Comparison of ENCODE assay signal across 9 cellular contexts in the genomic region with DNA sequence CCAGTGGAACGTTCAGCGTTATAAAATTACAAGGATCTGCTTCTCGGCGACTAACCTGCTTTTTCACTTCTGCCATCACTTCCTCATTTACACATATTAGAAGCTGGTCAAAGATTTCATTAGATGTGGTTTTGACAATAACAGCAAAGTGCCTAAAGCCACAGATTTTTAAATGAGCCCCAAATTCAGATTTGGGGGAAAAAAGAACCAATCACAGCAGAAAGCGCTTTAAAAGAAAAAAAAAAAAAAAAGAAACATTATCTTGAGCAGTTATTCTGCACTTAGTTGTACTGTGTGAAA.
DNase-seq lines count a peak whose midpoint lies in the region; ATAC-seq and TF ChIP-seq lines count a peak whose summit lies in the region.
"Had no signal": no experiment of that assay in that cellular context is flagged by ENCODE, and none has a peak within 500 bp of the region (broad histone marks: within the 10 kb centered on the region; RNA-seq: fewer than 3 reads in every experiment).

No MANE protein-coding gene starts in this region.

- H3K9ac ChIP-seq in Karpas-422 (ENCODE audit: low read length): peak overlapping the region; percentile 71

- TF ChIP-seq POLR2A in gastroesophageal sphincter (IDR thresholded peaks at IDR 0.05): no peak

- DNase-seq in left ventricle myocardium inferior (no peak), Right ventricle myocardium superior (no peak), Karpas-422 (peak; percentile 86), upper lobe of right lung (no peak), posterior cingulate gyrus (no peak), iPS-NIHi11 (ENCODE audit: low spot score) (no peak)
- DNase-seq in stimulated activated CD4-positive, alpha-beta T cell treated with anti-CD3 and anti-CD28 coated beads, Interleukin-4, amount 100 ng/mL, for 1 hour: no peak
- DNase-seq: CD4-positive, alpha-beta memory T cell had no signal

- H3K4me1 ChIP-seq in left ventricle myocardium inferior (peaks cover 58% of the 10 kb centered on the region), Karpas-422 (ENCODE audit: low read length) (peaks cover 100% of the 10 kb centered on the region), gastroesophageal sphincter (peaks cover 0 to 34% (median 4%) of the 10 kb centered on the region in 3 donors), upper lobe of right lung (peaks cover 24% of the 10 kb centered on the region)

- WGBS in gastroesophageal sphincter (ENCODE audit: low coverage in 1 of 2), 2 donors: 79 to 93% methylated on average over 4 to 5 of the region's 5 CpGs

- TF ChIP-seq CTCF in left ventricle myocardium inferior (IDR thresholded peaks at IDR 0.05; ENCODE audit: borderline replicate concordance): no peak
- TF ChIP-seq CTCF in gastroesophageal sphincter (IDR thresholded peaks at IDR 0.05): no peak
- TF ChIP-seq CTCF in upper lobe of right lung (IDR thresholded peaks at IDR 0.05): no peak

- H3K4me2 ChIP-seq in Karpas-422 (ENCODE audit: low read depth, low read length, poor library complexity, severe bottlenecking): peak overlapping the region; percentile 68

- H3K79me2 ChIP-seq in Karpas-422 (ENCODE audit: low read length): peaks cover 53% of the 10 kb centered on the region

- H3K9me3 ChIP-seq in left ventricle myocardium inferior (replicated peaks): no peaks in the 10 kb centered on the region
- no peaks in the 10 kb centered on the region for H3K9me3 ChIP-seq in Karpas-422 (ENCODE audit: low read length)
- H3K9me3 ChIP-seq in gastroesophageal sphincter: no peaks in the 10 kb centered on the region
- no peaks in the 10 kb centered on the region for H3K9me3 ChIP-seq in upper lobe of right lung

- H3K9me2 ChIP-seq in Karpas-422 (replicated peaks; ENCODE audit: insufficient read depth, low read length): no peaks in the 10 kb centered on the region

- H3K27ac ChIP-seq in left ventricle myocardium inferior (replicated peaks) (peak overlapping the region; percentile 88), Karpas-422 (ENCODE audit: low read length) (peak overlapping the region; percentile 98), gastroesophageal sphincter (peak overlapping the region in 3 of 4 donors; percentile 67 to 71 (median 68)), upper lobe of right lung (peak overlapping the region; percentile 76)

- no peak overlapping the region for H2AFZ ChIP-seq in Karpas-422 (ENCODE audit: low read length)

- intact Hi-C loops in left ventricle myocardium inferior (cut with micrococcal nuclease) (loop anchor here (5.0 to 10.0 kb wide), 2 partner anchors 84 to 162 kb away; no protein-coding TSS in a partner anchor), Right ventricle myocardium superior (cut with DNase I) (loop anchor here (5.0 kb wide), 1 partner anchor 167 kb away; a partner anchor contains a TSS), upper lobe of right lung (cut with DNase I) (no loop called here), posterior cingulate gyrus (cut with DNase I) (loop anchor here (5.0 kb wide), 1 partner anchor 167 kb away; a partner anchor contains a TSS)

- ATAC-seq in Right ventricle myocardium superior (ENCODE audit: poor library complexity): no peak
- no peak for ATAC-seq in gastroesophageal sphincter
- ATAC-seq in upper lobe of right lung: no peak

- no peaks in the 10 kb centered on the region for H4K20me1 ChIP-seq in Karpas-422 (ENCODE audit: insufficient read depth, low read depth, low read length)

- H3K27me3 ChIP-seq in left ventricle myocardium inferior (ENCODE audit: low read depth) (no peaks in the 10 kb centered on the region), Karpas-422 (ENCODE audit: low read length) (no peaks in the 10 kb centered on the region), gastroesophageal sphincter (no peaks in the 10 kb centered on the region), upper lobe of right lung (no peaks in the 10 kb centered on the region)

- H3K36me3 ChIP-seq in left ventricle myocardium inferior (no peaks in the 10 kb centered on the region), Karpas-422 (ENCODE audit: insufficient read depth, low read length) (no peaks in the 10 kb centered on the region), gastroesophageal sphincter (no peaks in the 10 kb centered on the region), upper lobe of right lung (no peaks in the 10 kb centered on the region)

- peak overlapping the region; percentile 61 for H3K4me3 ChIP-seq in left ventricle myocardium inferior
- H3K4me3 ChIP-seq in Karpas-422 (ENCODE audit: low read length): peak overlapping the region; percentile 30
- H3K4me3 ChIP-seq in gastroesophageal sphincter: peak overlapping the region in 1 of 2 donors; percentile 42
- H3K4me3 ChIP-seq in upper lobe of right lung: peak overlapping the region; percentile 39

- TF ChIP-seq EP300 in gastroesophageal sphincter (IDR thresholded peaks at IDR 0.05): no peak
